Comparison of ENCODE assay signal across 2 cellular contexts in the genomic region with DNA sequence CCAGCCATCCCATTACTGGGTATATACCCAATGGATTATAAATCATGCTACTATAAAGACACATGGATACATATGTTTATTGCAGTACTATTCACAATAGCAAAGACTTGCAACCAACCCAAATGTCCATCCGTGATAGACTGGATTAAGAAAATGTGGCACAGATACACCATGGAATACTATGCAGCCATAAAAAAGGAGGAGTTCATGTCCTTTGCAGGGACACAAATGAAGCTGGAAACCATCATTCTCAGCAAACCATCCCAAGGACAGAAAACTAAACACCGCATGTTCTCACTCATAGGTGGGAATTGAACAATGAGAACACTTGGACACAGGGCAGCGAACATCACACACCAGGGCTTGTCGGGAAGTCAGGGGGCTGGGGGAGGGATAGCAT. TPM values are rescaled to one million over a fixed set of nuclear protein-coding genes. Genes with fewer than 3 reads are reported as not detected.
DNase-seq lines count a peak whose midpoint lies in the region; ATAC-seq, FAIRE-seq and TF ChIP-seq lines count a peak whose summit lies in the region.
"Not testable (repeated sequence)": the region's sequence is repeated elsewhere in the genome, so short reads cannot be mapped to it uniquely, and the experiment has no call there.

No MANE protein-coding gene starts in this region.

- TF ChIP-seq RAD21 in K562 (CRISPR knock-in tag; conservative IDR thresholded peaks at IDR 0.05 in 1 of 2, IDR thresholded peaks at IDR 0.05 in 1 of 2) = not testable (repeated sequence)

- TF ChIP-seq CTCF in HEK293 (tag by site-specific recombination; IDR thresholded peaks at IDR 0.05); K562 (IDR thresholded peaks at IDR 0.05 in 2 of 3, conservative IDR thresholded peaks at IDR 0.05 in 1 of 3; ENCODE audit: insufficient read depth in 2 of 3, low read depth in 1 of 3, low read length in 3 of 3): not testable (repeated sequence)

- not testable (repeated sequence) for H3K4me1 ChIP-seq in HEK293 (ENCODE audit: control insufficient read depth, insufficient read depth, low read length); K562 (replicated peaks in 1 of 2; ENCODE audit: control insufficient read depth in 2 of 2, insufficient read depth in 2 of 2, low read length in 2 of 2)

- not testable (repeated sequence) for ATAC-seq in K562

- not testable (repeated sequence) for BruUV-seq in K562 (replicated peaks; lab: Mats Ljungman, UMichigan)

- not testable (repeated sequence) for H3K36me3 ChIP-seq in HEK293 (ENCODE audit: control insufficient read depth in 2 of 2, insufficient read depth in 1 of 2, low read length in 2 of 2); K562 (ENCODE audit: control insufficient read depth, insufficient read depth, low read length)

- not testable (repeated sequence) for TF ChIP-seq EP300 in K562 (IDR thresholded peaks at IDR 0.05; ENCODE audit: low read length)

- CTCF ChIA-PET in HEK293 (lab: Yijun Ruan, JAX); K562 (lab: Yijun Ruan, JAX; ENCODE audit: low intra/inter-chr PET ratio): not testable (repeated sequence)

- in situ Hi-C loops in K562 (cut with MboI) = not testable (repeated sequence)

- not testable (repeated sequence) for DNase-seq in K562 (ENCODE audit: extremely low read depth in 1 of 4, low spot score in 3 of 4)

- not testable (repeated sequence) for H4K20me1 ChIP-seq in K562 (replicated peaks; ENCODE audit: control insufficient read depth, insufficient read depth, low read length)

- H3K9ac ChIP-seq in K562 (ENCODE audit: insufficient read depth in 1 of 2, low read depth in 2 of 2, low read length in 2 of 2) = not testable (repeated sequence)

- WGBS in K562 (ENCODE audit: insufficient coverage, low coverage, missing lambda C conversion rate) = 97% methylated on average over 4 of the region's 4 CpGs

- not testable (repeated sequence) for H3K9me3 ChIP-seq in HEK293 (ENCODE audit: control insufficient read depth, insufficient read depth, low read depth, low read length); K562 (replicated peaks; ENCODE audit: control insufficient read depth, insufficient read depth, low read depth, low read length)

- H3K4me3 ChIP-seq in HEK293 (ENCODE audit: low read depth, low read length); K562: not testable (repeated sequence)

- POLR2A ChIA-PET in HEK293 (lab: Yijun Ruan, JAX); K562 (lab: Yijun Ruan, JAX): not testable (repeated sequence)

- H2AFZ ChIP-seq in K562 (ENCODE audit: low read depth, low read length) = not testable (repeated sequence)

- not testable (repeated sequence) for H3K27me3 ChIP-seq in K562 (ENCODE audit: control insufficient read depth in 2 of 2, insufficient read depth in 2 of 2, low read length in 2 of 2)

- not testable (repeated sequence) for H3K27ac ChIP-seq in HEK293 (ENCODE audit: extremely low read depth, low read depth, low read length); K562 (ENCODE audit: extremely low read depth, low read depth, low read length)

- not testable (repeated sequence) for FAIRE-seq in K562 (lab: Jason Lieb, UNC)

- not testable (repeated sequence) for H3K79me2 ChIP-seq in K562 (ENCODE audit: control insufficient read depth, insufficient read depth, low read length)

- H3K4me2 ChIP-seq in K562 (ENCODE audit: insufficient read depth, low read length) = not testable (repeated sequence)

- not testable (repeated sequence) for H3K9me1 ChIP-seq in K562 (ENCODE audit: control insufficient read depth, insufficient read depth, low read length)

- TF ChIP-seq POLR2A in K562 (conservative IDR thresholded peaks at IDR 0.05) = not testable (repeated sequence)

- intact Hi-C loops in K562 (cut with micrococcal nuclease) = not testable (repeated sequence)

TF ChIP-seq in HEK293, 187 proteins besides CTCF, POLR2A, EP300 and RAD21:
- TF ChIP-seq ZNF146 (tag by site-specific recombination; IDR thresholded peaks at IDR 0.05) = peak; percentile 90

TF ChIP-seq in K562, 482 proteins besides CTCF, POLR2A, EP300 and RAD21:
- TF ChIP-seq ZNF146 (CRISPR knock-in tag; IDR thresholded peaks at IDR 0.05; ENCODE audit: unreplicated experiment) = peak; percentile 79

RNA-seq across cellular contexts. Expression of gene HACE1, which starts 54.4 kb away (rescaled TPM):
- 23.8 and 75.5 TPM in 2 replicates for total RNA-seq in K562 (2011; cell fraction: chromatin; rRNA removed; ENCODE audit: low replicate concordance)
- total RNA-seq in K562 (2011; cell fraction: nucleolus; rRNA removed) = 8.5 and 12.9 TPM in 2 replicates
- 19.4 and 33.0 TPM in 2 replicates for total RNA-seq in K562 (2011; cell fraction: nucleoplasm; rRNA removed)
- total RNA-seq in K562 (2014; rRNA removed) = 8.3 and 13.4 TPM in 2 replicates
- total RNA-seq in K562 (2014; rRNA removed; fragmentation: Illumina TruSeq; extraction: Trizol) = 11.4 and 11.6 TPM in 2 replicates
- 9.3 and 11.6 TPM in 2 replicates for total RNA-seq in K562 (2015; rRNA removed; fragmentation: Illumina TruSeq; extraction: Trizol)
- 10.1 and 10.3 TPM in 2 replicates for total RNA-seq in K562 (2021)
- 16.7 and 19.9 TPM in 2 replicates for polyA plus RNA-seq in K562 (2011; rRNA removed)
- 6.1 and 6.5 TPM in 2 replicates for polyA plus RNA-seq in K562 (2011; cell fraction: cytosol; rRNA removed)
- polyA plus RNA-seq in K562 (2011; cell fraction: nucleus; rRNA removed) = 18.1 and 27.5 TPM in 2 replicates
- 6.5 and 11.4 TPM in 2 replicates for polyA plus RNA-seq in K562 (2012)
- 7.2 and 7.7 TPM in 2 replicates for polyA plus RNA-seq in K562 (2014; fragmentation: Illumina TruSeq; extraction: Trizol)
- 1 to 10 TPM; 3.6 to 4.9 TPM for polyA plus RNA-seq in K562 (2014; fragmentation: Nextera tagmentation; extraction: Ambion mirVana)
- 8.5 and 9.1 TPM in 2 replicates for polyA plus RNA-seq in K562 (2014; rRNA removed)
- 31.6 and 34.6 TPM in 2 replicates for polyA minus RNA-seq in K562 (2011; rRNA and poly(A)+ RNA removed)
- 7.0 and 9.4 TPM in 2 replicates for polyA minus RNA-seq in K562 (2011; cell fraction: cytosol; rRNA and poly(A)+ RNA removed)
- polyA minus RNA-seq in K562 (2011; cell fraction: nucleus; rRNA and poly(A)+ RNA removed) = 26.0 and 35.4 TPM in 2 replicates
